Comparison of ENCODE assay signal across 2 cellular contexts in genomic region chr1:27351541-27352107, GRCh38.
A peak's percentile ranks its signal among the peaks of the same experiment; 100 is the strongest.
TF ChIP-seq lines count a peak whose summit lies in the region.

No MANE protein-coding gene starts in this region.

TF ChIP-seq in HCT116, 20 proteins besides CTCF, POLR2A, EP300 and RAD21 (continued from another document):
- TF ChIP-seq REST (IDR thresholded peaks at IDR 0.05; ENCODE audit: low read depth), result no peak
- no peak for TF ChIP-seq CBX3 (IDR thresholded peaks at IDR 0.05; ENCODE audit: low read depth)

TF ChIP-seq in WTC11, 78 proteins besides CTCF, POLR2A, EP300 and RAD21 (continued from another document):
- TF ChIP-seq ARID4B (CRISPR knock-in tag; IDR thresholded peaks at IDR 0.05; ENCODE audit: borderline replicate concordance) (0 out of 2 replicates have a peak, but pooled peaks have one; percentile 8), PRDM15 (CRISPR knock-in tag; IDR thresholded peaks at IDR 0.05) (peak; percentile 71), ZNF396 (CRISPR knock-in tag; IDR thresholded peaks at IDR 0.05; ENCODE audit: borderline replicate concordance) (no peak), ZNF416 (CRISPR knock-in tag; IDR thresholded peaks at IDR 0.05) (no peak), ZNF423 (CRISPR knock-in tag; IDR thresholded peaks at IDR 0.05) (0 out of 2 replicates have a peak, but pooled peaks have one; percentile 32), ETV6 (CRISPR knock-in tag; IDR thresholded peaks at IDR 0.05) (no peak), NFATC4 (CRISPR knock-in tag; IDR thresholded peaks at IDR 0.05) (no peak), SP1 (CRISPR knock-in tag; conservative IDR thresholded peaks at IDR 0.05) (no peak), ZBTB43 (CRISPR knock-in tag; IDR thresholded peaks at IDR 0.05) (no peak), HMGXB4 (CRISPR knock-in tag; IDR thresholded peaks at IDR 0.05) (no peak), TCF7 (CRISPR knock-in tag; IDR thresholded peaks at IDR 0.05; ENCODE audit: low read depth) (no peak), ZNF532 (CRISPR knock-in tag; IDR thresholded peaks at IDR 0.05; ENCODE audit: borderline replicate concordance) (no peak), PRRX2 (CRISPR knock-in tag; IDR thresholded peaks at IDR 0.05) (no peak), ZNF121 (CRISPR knock-in tag; IDR thresholded peaks at IDR 0.05) (no peak), ATF1 (CRISPR knock-in tag; IDR thresholded peaks at IDR 0.05) (no peak), OVOL2 (CRISPR knock-in tag; IDR thresholded peaks at IDR 0.05; ENCODE audit: borderline replicate concordance) (no peak), ZNF219 (CRISPR knock-in tag; IDR thresholded peaks at IDR 0.05; ENCODE audit: borderline replicate concordance) (no peak), PREB (CRISPR knock-in tag; IDR thresholded peaks at IDR 0.05; ENCODE audit: borderline replicate concordance) (no peak), HMGA2 (CRISPR knock-in tag; IDR thresholded peaks at IDR 0.05) (no peak), E2F5 (CRISPR knock-in tag; IDR thresholded peaks at IDR 0.05) (no peak), ZBTB21 (CRISPR knock-in tag; IDR thresholded peaks at IDR 0.05; ENCODE audit: borderline replicate concordance) (no peak), USF2 (CRISPR knock-in tag; IDR thresholded peaks at IDR 0.05) (no peak)
TF ChIP-seq in WTC11: peak in this region for 3.
